In the genomic region with DNA sequence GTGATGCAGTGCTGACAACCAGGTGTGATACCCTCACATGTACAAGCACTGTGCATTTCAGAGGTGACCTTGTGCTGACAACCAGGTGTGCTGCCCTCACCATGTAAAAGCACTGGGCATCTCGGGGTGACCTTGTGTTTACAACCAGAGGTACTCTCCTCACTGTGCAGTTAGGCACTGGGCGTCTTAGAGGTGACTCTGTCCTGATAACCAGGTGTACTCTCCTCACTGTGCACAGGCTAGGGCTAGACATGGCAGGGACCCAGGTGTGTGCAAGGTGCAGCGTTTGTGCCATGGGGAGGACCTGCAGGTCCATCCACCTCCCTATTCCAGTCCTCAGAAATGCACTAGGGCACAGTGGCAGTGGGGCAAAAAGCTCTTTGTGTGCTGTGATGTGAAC, we compare ENCODE assay signal across 10 cellular contexts. TPM values are rescaled to one million over a fixed set of nuclear protein-coding genes. Genes with fewer than 3 reads are reported as not detected.
"Had no signal": no experiment of that assay in that cellular context is flagged by ENCODE, and none has a peak within 500 bp of the region (broad histone marks: within the 10 kb centered on the region; RNA-seq: fewer than 3 reads in every experiment).

No MANE protein-coding gene starts in this region.

- ATAC-seq: GM23338, HCT116, HepG2 had no signal

- H3K36me3 Mint-ChIP-seq: IgD-negative memory B cell had no signal

- H3K36me3 ChIP-seq: HAP-1 had no signal

- H3K4me2 ChIP-seq: GM23338 had no signal

- H3K4me1 Mint-ChIP-seq: GM23338, IgD-negative memory B cell had no signal

- FAIRE-seq: HepG2 had no signal

- H3K27ac Mint-ChIP-seq: GM23338, HFFc6, IgD-negative memory B cell had no signal

- H3K4me1 ChIP-seq: HAP-1 had no signal

- H3K4me3 ChIP-seq: GM23338, HAP-1 had no signal

- H3K27ac ChIP-seq: HL-60 had no signal

- DNase-seq: H7, HFFc6 had no signal

- H3K9me3 ChIP-seq: HAP-1 had no signal

- H3K4me3 Mint-ChIP-seq: GM23338, HFFc6, IgD-negative memory B cell had no signal

RNA-seq across cellular contexts. Expression of a gene that starts 8.5 kb away (rescaled TPM):
- total RNA-seq: H4, HFFc6, HT1080 had no signal
